In the genomic region with DNA sequence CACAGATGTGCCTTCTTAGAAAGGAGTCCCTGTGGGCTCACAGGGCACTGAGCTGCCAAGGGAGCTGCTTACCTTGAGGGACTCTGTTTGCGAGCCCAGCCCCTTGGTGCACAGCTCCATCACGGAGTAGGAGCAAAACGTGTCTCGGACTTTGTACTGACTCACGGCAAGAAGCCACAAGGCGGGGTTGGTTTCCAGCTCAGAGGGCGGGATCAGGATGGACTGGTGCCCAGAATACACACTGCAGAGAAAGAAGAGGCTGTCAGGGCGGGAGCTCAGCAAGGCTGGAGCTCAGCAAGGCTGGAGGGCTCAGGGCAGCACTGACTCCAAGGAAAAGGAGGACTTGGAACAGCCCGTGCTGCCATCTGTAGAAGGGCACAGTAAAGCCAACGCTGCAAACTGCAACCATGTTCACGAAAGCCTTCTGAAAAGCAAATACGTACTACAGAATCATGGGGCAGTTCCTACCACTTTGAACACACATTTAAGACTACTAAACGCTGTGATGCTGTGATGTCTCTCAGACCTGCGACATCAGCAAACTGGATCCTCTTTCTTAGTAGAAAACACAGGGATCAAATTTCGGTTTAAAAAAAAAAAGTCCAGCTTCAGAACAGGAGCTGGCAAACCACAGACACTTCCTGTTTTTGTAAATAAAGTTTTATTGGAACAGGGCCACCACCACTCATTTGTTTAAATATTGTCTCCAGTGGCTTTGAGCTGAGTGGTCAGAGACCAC, we compare ENCODE assay signal across 8 cellular contexts.
A peak's percentile ranks its signal among the peaks of the same experiment; 100 is the strongest.
DNase-seq lines count a peak whose midpoint lies in the region; ATAC-seq, FAIRE-seq and TF ChIP-seq lines count a peak whose summit lies in the region.

No MANE protein-coding gene starts in this region.

- no peaks in the 10 kb centered on the region for H3K9me3 ChIP-seq in PC-3 (ENCODE audit: low read length)
- H3K9me3 ChIP-seq in prostate gland = no peaks in the 10 kb centered on the region

- no peaks in the 10 kb centered on the region for H3K36me3 ChIP-seq in PC-3 (ENCODE audit: low read depth, low read length)
- no peaks in the 10 kb centered on the region for H3K36me3 ChIP-seq in prostate gland

- no peak; the same call in 1 of the 2 replicates for TF ChIP-seq CTCF in C4-2B (conservative IDR thresholded peaks at IDR 0.05)
- no peak for TF ChIP-seq CTCF in PC-3 (conservative IDR thresholded peaks at IDR 0.05; ENCODE audit: low read depth, low read length)
- TF ChIP-seq CTCF in prostate gland (IDR thresholded peaks at IDR 0.05) = peak in 2 of 4 experiments; percentile 28 to 29
- no peak for TF ChIP-seq CTCF in GM10266 (IDR thresholded peaks at IDR 0.05; ENCODE audit: control insufficient read depth, insufficient read depth, low read depth, missing control alignments)

- no peaks in the 10 kb centered on the region for H3K9me2 ChIP-seq in PC-3 (replicated peaks; ENCODE audit: low read length)

- whole genome bisulfite sequencing in prostate gland = 8% methylated on average over 15 of the region's 15 CpGs

- no peaks in the 10 kb centered on the region for H4K20me1 ChIP-seq in PC-3 (ENCODE audit: low read length)

- 0 out of 2 replicates have a peak overlapping the region, but pooled peaks have one; percentile 29 for H2AFZ ChIP-seq in PC-3 (ENCODE audit: low read length)

- POLR2A ChIA-PET in PC-3 (lab: Charles Lee; ENCODE audit: unreplicated experiment) = interaction anchor here (0.6 to 1.6 kb wide), 6 partner anchors 9 to 953 kb away, joined by 5 to 13 read pairs (median 7); no protein-coding TSS in a partner anchor

- no peak for FAIRE-seq in GM19239 (lab: Jason Lieb, UNC)

- H3K27ac ChIP-seq in C4-2B (peak overlapping the region; percentile 66), PC-3 (ENCODE audit: low read length) (peak overlapping the region; percentile 91), prostate gland (peak overlapping the region; percentile 23 to 40)

- no peaks in the 10 kb centered on the region for H3K79me2 ChIP-seq in PC-3 (ENCODE audit: low read length)

- H3K4me1 ChIP-seq in PC-3 (ENCODE audit: insufficient read depth, low read length) = peaks cover 17% of the 10 kb centered on the region
- no peaks in the 10 kb centered on the region for H3K4me1 ChIP-seq in prostate gland (replicated peaks)

- TF ChIP-seq POLR2A in prostate gland (IDR thresholded peaks at IDR 0.05) = no peak

- peak overlapping the region; percentile 78 for H3K4me2 ChIP-seq in PC-3 (ENCODE audit: low read length)

- intact Hi-C loops in PC-3 (cut with micrococcal nuclease) (loop anchor here (1.0 to 2.0 kb wide), 2 partner anchors 9 to 91 kb away; no protein-coding TSS in a partner anchor), left ventricle myocardium superior (cut with micrococcal nuclease) (no loop called here), prostate gland (cut with DNase I) (no loop called here)

- H3F3A ChIP-seq in PC-3 (ENCODE audit: low read length, unreplicated experiment) = no peaks in the 10 kb centered on the region

- TSS peak; percentile 93 for BruUV-seq in PC-3 (replicated peaks; lab: Mats Ljungman, UMichigan)

- DNase-seq in HS-27A (ENCODE audit: low read depth) = peak; percentile 64
- peak; percentile 85 for DNase-seq in PC-3
- DNase-seq in amygdala (lab: John Stamatoyannopoulos, UW) = peak in 53 of 56 donors; percentile 11 to 83 (median 64)
- DNase-seq in left ventricle myocardium superior = peak; percentile 83
- peak; percentile 87 for DNase-seq in prostate gland (ENCODE audit: low spot score)
- DNase-seq in GM19239 (ENCODE audit: insufficient read length, low spot score) = no peak
- no peak for DNase-seq in GM10266 (ENCODE audit: extremely low spot score)

- H3K27me3 ChIP-seq in PC-3 (ENCODE audit: low read length) (no peaks in the 10 kb centered on the region), prostate gland (replicated peaks; ENCODE audit: insufficient read depth) (no peaks in the 10 kb centered on the region)

- peak overlapping the region; percentile 62 for H3K9ac ChIP-seq in PC-3 (ENCODE audit: low read length)

- H3K4me3 ChIP-seq in PC-3 (ENCODE audit: low read length) = peak overlapping the region; percentile 47
- H3K4me3 ChIP-seq in prostate gland = peak overlapping the region in 1 of 2 donors; percentile 0

- ATAC-seq in PC-3 (peak; percentile 94), left ventricle myocardium superior (peak; percentile 97)

- CTCF ChIA-PET in PC-3 (lab: Charles Lee) = interaction anchor here (0.6 to 0.9 kb wide), 3 partner anchors 10 to 107 kb away, joined by 3 read pairs; no protein-coding TSS in a partner anchor

Comparison
In these comparisons a context has a peak if more than half of its experiments do, and no peak if none do; other contexts are left out.
1. H3K27ac ChIP-seq: peak in every context shown above with its lines; median percentile 91 in PC-3; 66 in C4-2B; 32 in prostate gland.
2. DNase-seq: peak in HS-27A (single experiment), PC-3 (single experiment), amygdala (53 of 56), left ventricle myocardium superior (single experiment) and prostate gland (single experiment); none in GM19239 (single experiment) and GM10266 (single experiment).